In genomic region chr1:28267633-28268032, GRCh38 we compare ENCODE assay signal across 14 cellular contexts.
"Had no signal": no experiment of that assay in that cellular context is flagged by ENCODE, and none has a peak within 500 bp of the region (broad histone marks: within the 10 kb centered on the region; RNA-seq: fewer than 3 reads in every experiment).

No MANE protein-coding gene starts in this region.

- DNase-seq: activated CD4-positive, alpha-beta memory T cell treated with anti-CD3 and anti-CD28 coated beads, Interleukin-2, amount 10 ng/mL, durations not matched to agents 7 days and 5 days; activated CD8-positive, alpha-beta memory T cell treated with anti-CD3 and anti-CD28 coated beads, Interleukin-2, amount 50 U/mL, for 4 hours; activated naive CD4-positive, alpha-beta T cell; activated naive CD8-positive, alpha-beta T cell treated with anti-CD3 and anti-CD28 coated beads, Interleukin-2, amount 50 U/mL, for 24 hours; dermis blood vessel endothelial cell; hippocampal formation; naive thymus-derived CD4-positive, alpha-beta T cell; occipital lobe; stimulated activated CD4-positive, alpha-beta T cell treated with anti-CD3 and anti-CD28 coated beads, Interleukin-4, amount 100 ng/mL, for 4 hours; stomach; uterus had no signal

- H3K36me3 ChIP-seq: uterus had no signal

- H3K4me1 ChIP-seq: uterus had no signal

- H3K9me3 Mint-ChIP-seq: activated CD4-positive, alpha-beta memory T cell treated with anti-CD3 and anti-CD28 coated beads, Interleukin-2, amount 10 ng/mL, durations not matched to agents 7 days and 5 days; activated naive CD8-positive, alpha-beta T cell treated with anti-CD3 and anti-CD28 coated beads, Interleukin-2, amount 50 U/mL, for 24 hours; activated T-helper 1 cell treated with anti-CD3 and anti-CD28 coated beads, Interleukin-12 subunit alpha, Interleukin-12 subunit beta, Interleukin-2, Interleukin-4 antibody, amounts not matched to agents 30 ng/mL and 10 ng/mL and 1 ng/mL, durations not matched to agents 14 hours and 24 hours and 36 hours; central memory CD8-positive, alpha-beta T cell had no signal

- H3K4me3 ChIP-seq: lung, stomach, uterus had no signal

- H3K27me3 ChIP-seq: stomach, uterus had no signal

- H3K27me3 Mint-ChIP-seq: activated CD4-positive, alpha-beta memory T cell treated with anti-CD3 and anti-CD28 coated beads, Interleukin-2, amount 10 ng/mL, durations not matched to agents 7 days and 5 days; activated naive CD8-positive, alpha-beta T cell treated with anti-CD3 and anti-CD28 coated beads, Interleukin-2, amount 50 U/mL, for 24 hours; central memory CD8-positive, alpha-beta T cell; naive thymus-derived CD4-positive, alpha-beta T cell had no signal

- H3K27ac ChIP-seq: stomach had no signal

- ATAC-seq: activated naive CD8-positive, alpha-beta T cell treated with anti-CD3 and anti-CD28 coated beads, Interleukin-2, amount 50 U/mL, for 24 hours; naive thymus-derived CD4-positive, alpha-beta T cell had no signal

- H3K4me3 Mint-ChIP-seq: activated CD4-positive, alpha-beta memory T cell treated with anti-CD3 and anti-CD28 coated beads, Interleukin-2, amount 10 ng/mL, durations not matched to agents 7 days and 5 days; activated naive CD8-positive, alpha-beta T cell treated with anti-CD3 and anti-CD28 coated beads, Interleukin-2, amount 50 U/mL, for 24 hours; activated T-helper 1 cell treated with anti-CD3 and anti-CD28 coated beads, Interleukin-12 subunit alpha, Interleukin-12 subunit beta, Interleukin-2, Interleukin-4 antibody, amounts not matched to agents 30 ng/mL and 10 ng/mL and 1 ng/mL, durations not matched to agents 14 hours and 24 hours and 36 hours; central memory CD8-positive, alpha-beta T cell; naive thymus-derived CD4-positive, alpha-beta T cell had no signal

- H3K27ac Mint-ChIP-seq: activated CD4-positive, alpha-beta memory T cell treated with anti-CD3 and anti-CD28 coated beads, Interleukin-2, amount 10 ng/mL, durations not matched to agents 7 days and 5 days; activated naive CD8-positive, alpha-beta T cell treated with anti-CD3 and anti-CD28 coated beads, Interleukin-2, amount 50 U/mL, for 24 hours; activated T-helper 1 cell treated with anti-CD3 and anti-CD28 coated beads, Interleukin-12 subunit alpha, Interleukin-12 subunit beta, Interleukin-2, Interleukin-4 antibody, amounts not matched to agents 30 ng/mL and 10 ng/mL and 1 ng/mL, durations not matched to agents 14 hours and 24 hours and 36 hours had no signal

- H3K9me3 ChIP-seq: stomach, uterus had no signal
